Comparison of ENCODE assay signal across 32 cellular contexts in genomic region chr2:68171684-68172083, GRCh38.
"Had no signal": no experiment of that assay in that cellular context is flagged by ENCODE, and none has a peak within 500 bp of the region (broad histone marks: within the 10 kb centered on the region; RNA-seq: fewer than 3 reads in every experiment).

No MANE protein-coding gene starts in this region.

- H3K4me1 ChIP-seq: gastrocnemius medialis had no signal

- FAIRE-seq: astrocyte, bronchial epithelial cell had no signal

- ATAC-seq: activated CD4-positive, alpha-beta T cell treated with anti-CD3 and anti-CD28 coated beads for 36 hours; activated CD8-positive, alpha-beta memory T cell treated with anti-CD3 and anti-CD28 coated beads, Interleukin-2, amount 10 ng/mL, durations not matched to agents 7 days and 5 days; activated CD8-positive, alpha-beta T cell treated with anti-CD3 and anti-CD28 coated beads, Interleukin-2, amount 10 ng/mL, durations not matched to agents 7 days and 5 days; effector memory CD8-positive, alpha-beta T cell; foreskin keratinocyte; gastrocnemius medialis; heart left ventricle had no signal

- H3K27me3 Mint-ChIP-seq: activated CD4-positive, alpha-beta memory T cell treated with anti-CD3 and anti-CD28 coated beads for 36 hours; activated CD4-positive, alpha-beta T cell treated with anti-CD3 and anti-CD28 coated beads for 36 hours; activated CD4-positive, alpha-beta T cell treated with anti-CD3 and anti-CD28 coated beads, Interleukin-2, amount 10 ng/mL, durations not matched to agents 24 days and 14 days; activated CD8-positive, alpha-beta memory T cell treated with anti-CD3 and anti-CD28 coated beads, Interleukin-2, amount 10 ng/mL, durations not matched to agents 7 days and 5 days; activated naive CD4-positive, alpha-beta T cell treated with anti-CD3 and anti-CD28 coated beads, Interleukin-2, amount 50 U/mL, for 24 hours; activated naive CD8-positive, alpha-beta T cell treated with anti-CD3 and anti-CD28 coated beads, Interleukin-2, amount 10 ng/mL, durations not matched to agents 7 days and 5 days; central memory CD8-positive, alpha-beta T cell; dendritic cell treated with granulocyte-macrophage colony-stimulating factor and Interleukin-4, amounts not matched to agents 40 ng/mL and 50 ng/mL, for 4 days; effector memory CD8-positive, alpha-beta T cell had no signal

- H3K9me3 Mint-ChIP-seq: activated CD4-positive, alpha-beta memory T cell treated with anti-CD3 and anti-CD28 coated beads for 36 hours; activated CD4-positive, alpha-beta T cell treated with anti-CD3 and anti-CD28 coated beads, Interleukin-2, amount 10 ng/mL, durations not matched to agents 24 days and 14 days; activated naive CD4-positive, alpha-beta T cell treated with anti-CD3 and anti-CD28 coated beads for 36 hours; activated naive CD4-positive, alpha-beta T cell treated with anti-CD3 and anti-CD28 coated beads, Interleukin-2, amount 50 U/mL, for 24 hours; activated naive CD8-positive, alpha-beta T cell treated with anti-CD3 and anti-CD28 coated beads, Interleukin-2, amount 10 ng/mL, durations not matched to agents 7 days and 5 days; activated T-helper 1 cell treated with anti-CD3 and anti-CD28 coated beads, Interleukin-12 subunit alpha, Interleukin-12 subunit beta, Interleukin-2, Interleukin-4 antibody, amounts not matched to agents 30 ng/mL and 10 ng/mL and 1 ng/mL, durations not matched to agents 14 hours and 24 hours and 36 hours; activated T-helper 2 cell treated with anti-CD3 and anti-CD28 coated beads, Interferon-gamma antibody, Interleukin-2, Interleukin-4, amounts not matched to agents 10 μg/mL and 5 μg/mL and 100 μg/mL, durations not matched to agents 14 hours and 24 hours and 36 hours; central memory CD8-positive, alpha-beta T cell; dendritic cell treated with granulocyte-macrophage colony-stimulating factor and Interleukin-4, amounts not matched to agents 40 ng/mL and 50 ng/mL, for 4 days; effector memory CD8-positive, alpha-beta T cell had no signal

- H3K27me3 ChIP-seq: brain microvascular endothelial cell, dorsolateral prefrontal cortex, esophagus muscularis mucosa, foreskin keratinocyte, gastrocnemius medialis, heart left ventricle had no signal

- H3K9me3 ChIP-seq: esophagus muscularis mucosa, gastrocnemius medialis, heart left ventricle had no signal

- H3K27ac Mint-ChIP-seq: activated CD4-positive, alpha-beta memory T cell treated with anti-CD3 and anti-CD28 coated beads for 36 hours; activated CD4-positive, alpha-beta T cell treated with anti-CD3 and anti-CD28 coated beads for 36 hours; activated CD4-positive, alpha-beta T cell treated with anti-CD3 and anti-CD28 coated beads, Interleukin-2, amount 10 ng/mL, durations not matched to agents 24 days and 14 days; activated CD8-positive, alpha-beta T cell treated with anti-CD3 and anti-CD28 coated beads, Interleukin-2, amount 10 ng/mL, durations not matched to agents 7 days and 5 days; activated naive CD4-positive, alpha-beta T cell treated with anti-CD3 and anti-CD28 coated beads, Interleukin-2, amount 50 U/mL, for 24 hours; activated naive CD8-positive, alpha-beta T cell treated with anti-CD3 and anti-CD28 coated beads, Interleukin-2, amount 10 ng/mL, durations not matched to agents 7 days and 5 days; activated T-helper 1 cell treated with anti-CD3 and anti-CD28 coated beads, Interleukin-12 subunit alpha, Interleukin-12 subunit beta, Interleukin-2, Interleukin-4 antibody, amounts not matched to agents 30 ng/mL and 10 ng/mL and 1 ng/mL, durations not matched to agents 14 hours and 24 hours and 36 hours; activated T-helper 2 cell treated with anti-CD3 and anti-CD28 coated beads, Interferon-gamma antibody, Interleukin-2, Interleukin-4, amounts not matched to agents 10 μg/mL and 5 μg/mL and 100 μg/mL, durations not matched to agents 14 hours and 24 hours and 36 hours; dendritic cell treated with granulocyte-macrophage colony-stimulating factor and Interleukin-4, amounts not matched to agents 40 ng/mL and 50 ng/mL, for 4 days; effector memory CD8-positive, alpha-beta T cell had no signal

- H3K4me3 ChIP-seq: coronary artery, dorsolateral prefrontal cortex, esophagus muscularis mucosa, gastrocnemius medialis, heart left ventricle had no signal

- H3K27ac ChIP-seq: brain microvascular endothelial cell, coronary artery, esophagus muscularis mucosa, foreskin keratinocyte, gastrocnemius medialis, heart left ventricle had no signal

- H3K4me3 Mint-ChIP-seq: activated CD4-positive, alpha-beta memory T cell treated with anti-CD3 and anti-CD28 coated beads for 36 hours; activated CD4-positive, alpha-beta T cell treated with anti-CD3 and anti-CD28 coated beads for 36 hours; activated CD4-positive, alpha-beta T cell treated with anti-CD3 and anti-CD28 coated beads, Interleukin-2, amount 10 ng/mL, durations not matched to agents 24 days and 14 days; activated CD8-positive, alpha-beta memory T cell treated with anti-CD3 and anti-CD28 coated beads, Interleukin-2, amount 10 ng/mL, durations not matched to agents 7 days and 5 days; activated CD8-positive, alpha-beta T cell treated with anti-CD3 and anti-CD28 coated beads, Interleukin-2, amount 10 ng/mL, durations not matched to agents 7 days and 5 days; activated naive CD4-positive, alpha-beta T cell treated with anti-CD3 and anti-CD28 coated beads for 36 hours; activated naive CD4-positive, alpha-beta T cell treated with anti-CD3 and anti-CD28 coated beads, Interleukin-2, amount 50 U/mL, for 24 hours; activated naive CD8-positive, alpha-beta T cell treated with anti-CD3 and anti-CD28 coated beads, Interleukin-2, amount 10 ng/mL, durations not matched to agents 7 days and 5 days; activated T-helper 1 cell treated with anti-CD3 and anti-CD28 coated beads, Interleukin-12 subunit alpha, Interleukin-12 subunit beta, Interleukin-2, Interleukin-4 antibody, amounts not matched to agents 30 ng/mL and 10 ng/mL and 1 ng/mL, durations not matched to agents 14 hours and 24 hours and 36 hours; central memory CD8-positive, alpha-beta T cell; dendritic cell treated with granulocyte-macrophage colony-stimulating factor and Interleukin-4, amounts not matched to agents 40 ng/mL and 50 ng/mL, for 4 days; effector memory CD8-positive, alpha-beta T cell had no signal

- DNase-seq: activated CD4-positive, alpha-beta memory T cell treated with anti-CD3 and anti-CD28 coated beads for 36 hours; activated CD4-positive, alpha-beta T cell treated with anti-CD3 and anti-CD28 coated beads for 36 hours; activated CD4-positive, alpha-beta T cell treated with anti-CD3 and anti-CD28 coated beads, Interleukin-2, amount 10 ng/mL, durations not matched to agents 24 days and 14 days; activated CD4-positive, CD25-positive, alpha-beta regulatory T cell; activated CD4-positive, CD25-positive, alpha-beta regulatory T cell treated with anti-CD3 and anti-CD28 coated beads, Interleukin-2, amount 50 U/mL, for 72 hours; activated CD8-positive, alpha-beta memory T cell treated with anti-CD3 and anti-CD28 coated beads, Interleukin-2, amount 10 ng/mL, durations not matched to agents 7 days and 5 days; activated CD8-positive, alpha-beta memory T cell treated with anti-CD3 and anti-CD28 coated beads, Interleukin-2, amount 50 U/mL, for 4 hours; activated effector memory CD4-positive, alpha-beta T cell treated with anti-CD3 and anti-CD28 coated beads, Interleukin-2, amount 50 U/mL, for 16 hours; activated naive CD4-positive, alpha-beta T cell treated with anti-CD3 and anti-CD28 coated beads for 36 hours; activated naive CD8-positive, alpha-beta T cell treated with anti-CD3 and anti-CD28 coated beads, Interleukin-2, amount 10 ng/mL, durations not matched to agents 7 days and 5 days; activated T-cell treated with anti-CD3 and anti-CD28 coated beads, Interleukin-2, amount 50 U/mL, for 1 hour; activated T-cell treated with anti-CD3 and anti-CD28 coated beads, Interleukin-2, amount 50 U/mL, for 48 hours; amniotic stem cell; brain microvascular endothelial cell; dorsolateral prefrontal cortex; effector memory CD8-positive, alpha-beta T cell; erythroblast; foreskin keratinocyte; gastrocnemius medialis; glutamatergic neuron; heart left ventricle; T-helper 2 cell had no signal
